Comparison of ENCODE assay signal across 24 cellular contexts in genomic region chr9:87099383-87099782, GRCh38.
A peak's percentile ranks its signal among the peaks of the same experiment; 100 is the strongest.
DNase-seq lines count a peak whose midpoint lies in the region; ATAC-seq and TF ChIP-seq lines count a peak whose summit lies in the region.
"Had no signal": no experiment of that assay in that cellular context is flagged by ENCODE, and none has a peak within 500 bp of the region (broad histone marks: within the 10 kb centered on the region; RNA-seq: fewer than 3 reads in every experiment).

No MANE protein-coding gene starts in this region.

- CTCF ChIA-PET in RWPE1 (lab: Yijun Ruan, JAX) = interaction anchor here (0.6 to 1.1 kb wide), 2 partner anchors 18 to 384 kb away, joined by 3 read pairs; no protein-coding TSS in a partner anchor

- ATAC-seq in sciatic nerve (peak; percentile 38), HG02610 (IDR thresholded peaks at IDR 0.05; ENCODE audit: unreplicated experiment) (no peak), GM19455 (IDR thresholded peaks at IDR 0.05; ENCODE audit: unreplicated experiment) (no peak)
- ATAC-seq: CD8-positive, alpha-beta T cell; HepG2; Right ventricle myocardium inferior; T-cell had no signal

- POLR2A ChIA-PET in RWPE1 (lab: Yijun Ruan, JAX; ENCODE audit: low non-redundant PET) = no interaction called here

- no peak overlapping the region for H3K4me3 ChIP-seq in fibroblast of mammary gland (ENCODE audit: control insufficient read depth, low read depth, low read length)
- H3K4me3 ChIP-seq: SJSA1 had no signal

- TF ChIP-seq CTCF in RWPE1 (conservative IDR thresholded peaks at IDR 0.05; ENCODE audit: low read depth) (no peak), fibroblast of mammary gland (conservative IDR thresholded peaks at IDR 0.05; ENCODE audit: control insufficient read depth, insufficient read depth, low read depth, low read length) (no peak)

- no peak overlapping the region for H3K27ac ChIP-seq in RWPE1
- H3K27ac ChIP-seq: C4-2B, SJSA1 had no signal

- intact Hi-C loops in sciatic nerve (cut with DNase I) = no loop called here

- DNase-seq in HCEC 1CT (peak; percentile 35), RWPE1 (ENCODE audit: low spot score) (peak; percentile 25), fibroblast of mammary gland (ENCODE audit: low read depth) (peak; percentile 43), sciatic nerve (ENCODE audit: low spot score) (no peak), SKM-1 treated with dmso at 0.1 percent for 144 hours (lab: John Stamatoyannopoulos, UW; ENCODE audit: unreplicated experiment) (no peak)
- DNase-seq: Caco-2; CD8-positive, alpha-beta T cell; DMS79 treated with DMSO at 0.1 percent for 48 hours; GF-D8; Karpas-422; MV-4-11; NCI-H1105; NCI-H1436 treated with DMSO at 0.1 percent for 48 hours; NCI-H187 treated with DMSO at 0.1 percent for 48 hours; NCI-H446; NCI-H524 treated with DMSO at 0.1 percent for 48 hours; NCI-H774; T-cell had no signal

Comparison
In these comparisons a context has a peak if more than half of its experiments do, and no peak if none do; other contexts are left out.
1. DNase-seq: peak in HCEC 1CT (single experiment), RWPE1 (single experiment) and fibroblast of mammary gland (single experiment); none in sciatic nerve (single experiment) and SKM-1 treated with dmso at 0.1 percent for 144 hours (single experiment).